In genomic region chr11:77081976-77082836, GRCh38 we compare ENCODE assay signal across 11 cellular contexts. TPM values are rescaled to one million over a fixed set of nuclear protein-coding genes. Genes with fewer than 3 reads are reported as not detected.
DNase-seq lines count a peak whose midpoint lies in the region; ATAC-seq and TF ChIP-seq lines count a peak whose summit lies in the region.
"Had no signal": no experiment of that assay in that cellular context is flagged by ENCODE, and none has a peak within 500 bp of the region (broad histone marks: within the 10 kb centered on the region; RNA-seq: fewer than 3 reads in every experiment).

No MANE protein-coding gene starts in this region.

- H3K4me1 Mint-ChIP-seq in CD4-positive, alpha-beta T cell (ENCODE audit: low read depth) = peaks cover 18% of the 10 kb centered on the region
- peaks cover 15% of the 10 kb centered on the region for H3K4me1 Mint-ChIP-seq in activated CD4-positive, alpha-beta memory T cell treated with anti-CD3 and anti-CD28 coated beads, Interleukin-2, amount 10 ng/mL, durations not matched to agents 7 days and 5 days

- peak in 1 of 10 experiments; percentile 32 for DNase-seq in CD4-positive, alpha-beta T cell
- DNase-seq in activated CD4-positive, alpha-beta memory T cell treated with anti-CD3 and anti-CD28 coated beads, Interleukin-2, amount 10 ng/mL, durations not matched to agents 7 days and 5 days = no peak
- DNase-seq in Right ventricle myocardium inferior (ENCODE audit: missing footprints) = no peak
- peak; percentile 72 for DNase-seq in posterior vena cava (ENCODE audit: low spot score)
- no peak for DNase-seq in GM19240 (ENCODE audit: insufficient read length, low spot score)
- no peak for DNase-seq in NCI-H748 (lab: John Stamatoyannopoulos, UW; ENCODE audit: unreplicated experiment)
- DNase-seq in GOT3 (lab: John Stamatoyannopoulos, UW) = no peak
- DNase-seq: activated gamma-delta T cell, DMS153 had no signal

- peak overlapping the region; percentile 96 for H3K27ac Mint-ChIP-seq in CD4-positive, alpha-beta T cell
- H3K27ac Mint-ChIP-seq in activated CD4-positive, alpha-beta memory T cell treated with anti-CD3 and anti-CD28 coated beads, Interleukin-2, amount 10 ng/mL, durations not matched to agents 7 days and 5 days = peak overlapping the region; percentile 91

- no peaks in the 10 kb centered on the region for H3K27me3 ChIP-seq in CD4-positive, alpha-beta T cell (ENCODE audit: control insufficient read depth, insufficient read depth, low read length)

- peak overlapping the region; percentile 47 for H3K27ac ChIP-seq in CD4-positive, alpha-beta T cell (ENCODE audit: low read depth, low read length)

- H3K9me3 Mint-ChIP-seq in CD4-positive, alpha-beta T cell = no peaks in the 10 kb centered on the region
- H3K9me3 Mint-ChIP-seq in activated CD4-positive, alpha-beta memory T cell treated with anti-CD3 and anti-CD28 coated beads, Interleukin-2, amount 10 ng/mL, durations not matched to agents 7 days and 5 days = no peaks in the 10 kb centered on the region

- H3K4me3 Mint-ChIP-seq in CD4-positive, alpha-beta T cell = peak overlapping the region; percentile 72
- H3K4me3 Mint-ChIP-seq in activated CD4-positive, alpha-beta memory T cell treated with anti-CD3 and anti-CD28 coated beads, Interleukin-2, amount 10 ng/mL, durations not matched to agents 7 days and 5 days = peak overlapping the region; percentile 58
- H3K4me3 Mint-ChIP-seq: nephron had no signal

- intact Hi-C loops in CD4-positive, alpha-beta T cell (cut with DNase I, micrococcal nuclease) = loop anchor here in 1 of 2 experiments (2.0 kb wide), 1 partner anchor 35 kb away; no protein-coding TSS in a partner anchor
- intact Hi-C loops in Right ventricle myocardium inferior (cut with DNase I) = no loop called here
- intact Hi-C loops in posterior vena cava (cut with DNase I) = no loop called here

- CTCF ChIA-PET in CD4-positive, alpha-beta T cell (lab: Charles Lee) = interaction anchor here (0.6 to 1.3 kb wide), 3 partner anchors 10 to 37 kb away, joined by 3 to 6 read pairs (median 3); no protein-coding TSS in a partner anchor
- CTCF ChIA-PET in activated CD4-positive, alpha-beta memory T cell treated with anti-CD3 and anti-CD28 coated beads, Interleukin-2, amount 10 ng/mL, durations not matched to agents 7 days and 5 days (lab: Charles Lee) = interaction anchor here (0.8 to 2.7 kb wide), 5 partner anchors 9 to 46 kb away, joined by 3 to 26 read pairs (median 4); partner anchors contain the start of genes CAPN5 and MYO7A

- no peaks in the 10 kb centered on the region for H3K36me3 Mint-ChIP-seq in CD4-positive, alpha-beta T cell (ENCODE audit: low read depth)
- H3K36me3 Mint-ChIP-seq in activated CD4-positive, alpha-beta memory T cell treated with anti-CD3 and anti-CD28 coated beads, Interleukin-2, amount 10 ng/mL, durations not matched to agents 7 days and 5 days (ENCODE audit: low read depth) = no peaks in the 10 kb centered on the region

- H3K27me3 Mint-ChIP-seq in CD4-positive, alpha-beta T cell = no peaks in the 10 kb centered on the region
- H3K27me3 Mint-ChIP-seq in activated CD4-positive, alpha-beta memory T cell treated with anti-CD3 and anti-CD28 coated beads, Interleukin-2, amount 10 ng/mL, durations not matched to agents 7 days and 5 days = peaks cover 8% of the 10 kb centered on the region

- no peak for TF ChIP-seq CTCF in CD4-positive, alpha-beta T cell (IDR thresholded peaks at IDR 0.05)

- peak; percentile 40 for ATAC-seq in CD4-positive, alpha-beta T cell (ENCODE audit: poor library complexity)
- ATAC-seq in Right ventricle myocardium inferior (peak; percentile 23), GM21529 (IDR thresholded peaks at IDR 0.05; ENCODE audit: unreplicated experiment) (no peak)

- POLR2A ChIA-PET in CD4-positive, alpha-beta T cell (lab: Charles Lee) = interaction anchor here (0.9 to 1.9 kb wide), 7 partner anchors 9 to 913 kb away, joined by 3 to 13 read pairs (median 5); partner anchors contain the start of genes CAPN5 and INTS4
- POLR2A ChIA-PET in activated CD4-positive, alpha-beta memory T cell treated with anti-CD3 and anti-CD28 coated beads, Interleukin-2, amount 10 ng/mL, durations not matched to agents 7 days and 5 days (lab: Charles Lee) = interaction anchor here (0.6 to 1.7 kb wide), 7 partner anchors 9 to 365 kb away, joined by 3 to 12 read pairs (median 3); partner anchors contain the start of gene CAPN5

- H3K9me3 ChIP-seq in CD4-positive, alpha-beta T cell (ENCODE audit: control insufficient read depth, low read length) = no peaks in the 10 kb centered on the region

RNA-seq across cellular contexts. Expression of gene CAPN5, which starts 15.4 kb away (rescaled TPM):
- total RNA-seq in CD4-positive, alpha-beta T cell = 1 to 10 TPM; 5.1 to 6.9 TPM
- under 1 TPM; 0.43 to 0.65 TPM for total RNA-seq in activated CD4-positive, alpha-beta memory T cell treated with anti-CD3 and anti-CD28 coated beads, Interleukin-2, amount 10 ng/mL, durations not matched to agents 7 days and 5 days
- 3.7 TPM for total RNA-seq in Right ventricle myocardium inferior
- total RNA-seq in posterior vena cava = 10 to 100 TPM; 14.4 to 23.4 TPM

RNA-seq across cellular contexts. Expression of gene OMP, which starts 20.4 kb away (rescaled TPM):
- not detected for total RNA-seq in CD4-positive, alpha-beta T cell
- not detected for total RNA-seq in activated CD4-positive, alpha-beta memory T cell treated with anti-CD3 and anti-CD28 coated beads, Interleukin-2, amount 10 ng/mL, durations not matched to agents 7 days and 5 days
- total RNA-seq in Right ventricle myocardium inferior (not detected), posterior vena cava (under 1 TPM in 1 of 2 donors, not detected in 1; 0.76 TPM)

RNA-seq across cellular contexts. Expression of gene MYO7A, which starts 45.8 kb away (rescaled TPM):
- total RNA-seq in CD4-positive, alpha-beta T cell = under 1 TPM; 0.61 to 0.63 TPM
- under 1 TPM; 0.35 to 0.50 TPM for total RNA-seq in activated CD4-positive, alpha-beta memory T cell treated with anti-CD3 and anti-CD28 coated beads, Interleukin-2, amount 10 ng/mL, durations not matched to agents 7 days and 5 days
- total RNA-seq in Right ventricle myocardium inferior = 7.0 TPM
- total RNA-seq in posterior vena cava = 10 to 100 TPM; 12.2 to 17.3 TPM

RNA-seq across cellular contexts. Expression of gene B3GNT6, which starts 48.0 kb away (rescaled TPM):
- total RNA-seq in CD4-positive, alpha-beta T cell = not detected
- total RNA-seq in activated CD4-positive, alpha-beta memory T cell treated with anti-CD3 and anti-CD28 coated beads, Interleukin-2, amount 10 ng/mL, durations not matched to agents 7 days and 5 days = not detected
- total RNA-seq in Right ventricle myocardium inferior = not detected
- total RNA-seq in posterior vena cava = not detected
